11 cellular contexts compared by ENCODE assay signal in genomic region chr2:85590950-85591349, GRCh38. TPM values are rescaled to one million over a fixed set of nuclear protein-coding genes. Genes with fewer than 3 reads are reported as not detected.
DNase-seq lines count a peak whose midpoint lies in the region; ATAC-seq and TF ChIP-seq lines count a peak whose summit lies in the region.
"Had no signal": no experiment of that assay in that cellular context is flagged by ENCODE, and none has a peak within 500 bp of the region (broad histone marks: within the 10 kb centered on the region; RNA-seq: fewer than 3 reads in every experiment).

No MANE protein-coding gene starts in this region.

- WGBS in body of pancreas, 2 donors = 65 to 100% methylated on average over 2 of the region's 2 CpGs
- WGBS in liver = 84% methylated on average over 2 of the region's 2 CpGs
- WGBS in spleen, 5 donors = 59 to 98% (median 76%) methylated on average over 2 of the region's 2 CpGs

- H3K36me3 ChIP-seq in body of pancreas (replicated peaks in 1 of 2; ENCODE audit: insufficient read depth in 1 of 2, low read depth in 2 of 2) = no peaks in the 10 kb centered on the region
- no peaks in the 10 kb centered on the region for H3K36me3 ChIP-seq in liver (ENCODE audit: control insufficient read depth in 4 of 4, insufficient read depth in 3 of 4, low read depth in 1 of 4, low read length in 3 of 4)
- peaks cover 0 to 12% (median 0%) of the 10 kb centered on the region in 6 donors for H3K36me3 ChIP-seq in spleen
- H3K36me3 ChIP-seq: BE2C had no signal

- H3K27ac ChIP-seq in body of pancreas = peak overlapping the region; percentile 41 to 79 (median 62)
- peak overlapping the region; percentile 21 to 74 for H3K27ac ChIP-seq in liver (ENCODE audit: low read depth in 1 of 2, low read length in 2 of 2)
- peak overlapping the region in 5 of 8 donors; percentile 53 to 93 (median 91) for H3K27ac ChIP-seq in spleen

- no peak for ATAC-seq in body of pancreas
- no peak for ATAC-seq in HG03469 (IDR thresholded peaks at IDR 0.05; ENCODE audit: unreplicated experiment)

- intact Hi-C loops in body of pancreas (cut with DNase I) (no loop called here), spleen (cut with DNase I; ENCODE audit: low total_unique reads) (no loop called here)

- peak overlapping the region in 1 of 2 donors; percentile 24 for H3K9ac ChIP-seq in liver (ENCODE audit: low read depth in 1 of 2, low read length in 2 of 2)

- no peaks in the 10 kb centered on the region for H3K9me3 ChIP-seq in body of pancreas
- no peaks in the 10 kb centered on the region for H3K9me3 ChIP-seq in liver (ENCODE audit: control insufficient read depth in 4 of 4, low read length in 3 of 4)
- H3K9me3 ChIP-seq in spleen = no peaks in the 10 kb centered on the region
- H3K9me3 ChIP-seq: BE2C had no signal

- H3K4me1 ChIP-seq in body of pancreas (peaks cover 66% of the 10 kb centered on the region), liver (ENCODE audit: control insufficient read depth in 4 of 4, insufficient read depth in 4 of 4, low read length in 3 of 4) (peaks cover 5 to 37% (median 20%) of the 10 kb centered on the region in 4 donors), spleen (peaks cover 35 to 95% (median 69%) of the 10 kb centered on the region in 6 donors)
- H3K4me1 ChIP-seq: BE2C had no signal

- TF ChIP-seq CTCF in body of pancreas (IDR thresholded peaks at IDR 0.05) (no peak), liver (IDR thresholded peaks at IDR 0.05; ENCODE audit: low read depth, low read length, missing input control) (no peak), spleen (IDR thresholded peaks at IDR 0.05 in 8 of 11, conservative IDR thresholded peaks at IDR 0.05 in 3 of 11) (no peak)

- TF ChIP-seq RAD21 in liver (IDR thresholded peaks at IDR 0.05) = no peak

- DNase-seq in CD1c-positive myeloid dendritic cell (ENCODE audit: extremely low spot score) (peak; percentile 48), body of pancreas (no peak), spleen (no peak), 8988T (no peak), D341Med (ENCODE audit: low spot score) (no peak)
- DNase-seq in central memory CD4-positive, alpha-beta T cell = no peak
- DNase-seq: BE2C, NCI-H1092 treated with DMSO at 0.1 percent for 48 hours had no signal

- no peaks in the 10 kb centered on the region for H3K27me3 ChIP-seq in body of pancreas
- no peaks in the 10 kb centered on the region for H3K27me3 ChIP-seq in liver (ENCODE audit: control insufficient read depth in 4 of 4, insufficient read depth in 4 of 4, low read length in 3 of 4)
- H3K27me3 ChIP-seq in spleen (replicated peaks in 1 of 7) = no peaks in the 10 kb centered on the region
- H3K27me3 ChIP-seq: BE2C had no signal

- H3K4me3 ChIP-seq in body of pancreas (no peak overlapping the region), liver (ENCODE audit: low read depth in 1 of 3, low read length in 3 of 3) (no peak overlapping the region), spleen (no peak overlapping the region)

- TF ChIP-seq POLR2A in body of pancreas (IDR thresholded peaks at IDR 0.05) (no peak), spleen (IDR thresholded peaks at IDR 0.05) (no peak)

TF ChIP-seq in liver, 16 proteins besides CTCF, POLR2A, EP300 and RAD21:
- TF ChIP-seq JUND (IDR thresholded peaks at IDR 0.05) (no peak), HNF4A (conservative IDR thresholded peaks at IDR 0.05) (no peak), ATF3 (IDR thresholded peaks at IDR 0.05) (no peak), GABPA (IDR thresholded peaks at IDR 0.05 in 1 of 2, conservative IDR thresholded peaks at IDR 0.05 in 1 of 2) (no peak), NR2F2 (IDR thresholded peaks at IDR 0.05) (no peak), RXRA (IDR thresholded peaks at IDR 0.05) (no peak), HNF4G (IDR thresholded peaks at IDR 0.05) (no peak), EGR1 (IDR thresholded peaks at IDR 0.05; ENCODE audit: low read depth in 2 of 2) (no peak), ZBTB33 (IDR thresholded peaks at IDR 0.05) (no peak)
TF ChIP-seq in liver: peak in this region for 0.

RNA-seq across cellular contexts. Expression of gene RNF181, which starts 4.6 kb away (rescaled TPM):
- 10 to 100 TPM; 54.4 to 89.5 TPM for total RNA-seq in body of pancreas
- total RNA-seq in liver = 100 to 1,000 TPM; 101 to 108 TPM
- polyA plus RNA-seq in liver = 100 to 1,000 TPM; 120 to 195 TPM
- 100 to 1,000 TPM in 3 of 7 donors, 10 to 100 TPM in 4; 72.9 to 154 (median 82.1) TPM for total RNA-seq in spleen
- 100 to 1,000 TPM; 139 to 184 (median 148) TPM for polyA plus RNA-seq in spleen

RNA-seq across cellular contexts. Expression of gene VAMP5, which starts 6.7 kb away (rescaled TPM):
- total RNA-seq in body of pancreas (10 to 100 TPM in 1 of 2 donors, 1 to 10 TPM in 1; 3.0 to 10.4 TPM), liver (10 to 100 TPM in 1 of 2 donors, 1 to 10 TPM in 1; 9.7 to 11.3 TPM), spleen (10 to 100 TPM; 58.5 to 89.1 (median 64.0) TPM)
- polyA plus RNA-seq in liver (10 to 100 TPM; 69.1 to 74.6 TPM), spleen (100 to 1,000 TPM in 2 of 3 donors, 10 to 100 TPM in 1; 71.0 to 129 (median 120) TPM)
- total RNA-seq: HT1080 had no signal

RNA-seq across cellular contexts. Expression of gene TMEM150A, which starts 11.5 kb away (rescaled TPM):
- total RNA-seq in body of pancreas (10 to 100 TPM; 23.1 to 24.4 TPM), liver (10 to 100 TPM; 13.1 to 18.5 TPM), spleen (10 to 100 TPM in 6 of 7 donors, 1 to 10 TPM in 1; 9.4 to 17.4 (median 11.2) TPM)
- polyA plus RNA-seq in liver (10 to 100 TPM; 30.7 to 32.5 TPM), spleen (10 to 100 TPM; 14.6 to 18.8 (median 14.8) TPM)

RNA-seq across cellular contexts. Expression of gene VAMP8, which starts 13.6 kb away (rescaled TPM):
- total RNA-seq in body of pancreas (100 to 1,000 TPM in 1 of 2 donors, 10 to 100 TPM in 1; 39.6 to 111 TPM), liver (10 to 100 TPM; 29.2 to 50.8 TPM), spleen (100 to 1,000 TPM; 119 to 179 (median 145) TPM)
- polyA plus RNA-seq in liver (100 to 1,000 TPM; 108 to 140 TPM), spleen (100 to 1,000 TPM; 223 to 401 (median 350) TPM)

RNA-seq across cellular contexts. Expression of gene C2orf68, which starts 20.9 kb away (rescaled TPM):
- total RNA-seq in body of pancreas (10 to 100 TPM in 1 of 2 donors, 1 to 10 TPM in 1; 9.9 to 14.5 TPM), liver (10 to 100 TPM in 1 of 2 donors, 1 to 10 TPM in 1; 7.6 to 13.4 TPM), spleen (10 to 100 TPM; 22.2 to 45.2 (median 33.2) TPM)
- polyA plus RNA-seq in liver (10 to 100 TPM in 1 of 2 donors, 1 to 10 TPM in 1; 9.8 to 20.9 TPM), spleen (10 to 100 TPM; 16.0 to 25.3 (median 18.9) TPM)

Comparison
In these comparisons a context has a peak if more than half of its experiments do, and no peak if none do; other contexts are left out.
1. RNA of gene VAMP5, which starts 6.7 kb away (total RNA-seq): 58.5 to 89.1 TPM in spleen; 9.7 to 11.3 TPM in liver and 3.0 to 10.4 TPM in body of pancreas; every median in the first group is over 4 times any median in the second.
2. Peak in every context shown above with its lines, with median percentiles within 50 percentile points of each other: H3K27ac ChIP-seq.